ENCODE assay signal across 25 cellular contexts in the genomic region with DNA sequence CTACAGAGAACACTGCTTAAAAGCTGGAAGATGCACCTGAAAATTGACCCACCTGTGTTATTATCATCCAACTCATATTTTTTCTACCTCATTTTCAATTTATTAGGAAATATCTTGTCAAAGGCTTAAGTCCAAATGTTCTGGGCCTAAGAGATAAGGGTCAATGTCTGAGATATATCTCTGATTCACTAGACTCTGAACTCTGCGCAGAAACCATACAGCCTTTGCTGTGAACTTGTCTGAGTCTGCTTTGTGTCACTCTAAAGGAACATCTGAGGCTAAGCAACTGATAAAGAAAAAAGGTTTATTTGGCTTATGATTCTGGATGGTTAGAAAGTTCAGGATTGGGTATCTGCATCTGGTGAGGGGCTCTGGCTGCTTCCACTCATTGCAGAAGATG. TPM values are rescaled to one million over a fixed set of nuclear protein-coding genes. Genes with fewer than 3 reads are reported as not detected.
"Had no signal": no experiment of that assay in that cellular context is flagged by ENCODE, and none has a peak within 500 bp of the region (broad histone marks: within the 10 kb centered on the region; RNA-seq: fewer than 3 reads in every experiment).

No MANE protein-coding gene starts in this region.

- H3K4me1 ChIP-seq: SJSA1 had no signal

- FAIRE-seq: HTR-8/SVneo, RCC 7860 had no signal

- H3K9me3 ChIP-seq: SJSA1 had no signal

- DNase-seq: KBM-7, MV-4-11, NCI-H1048, NCI-H1105 treated with DMSO at 0.1 percent for 48 hours, NCI-H1417 treated with DMSO at 0.1 percent for 48 hours, NCI-H146, NCI-H1694 treated with DMSO at 0.1 percent for 48 hours, NCI-H1930, NCI-H2081, NCI-H2107, NCI-H226, NCI-H446, NCI-H510A, NCI-H524 treated with DMSO at 0.1 percent for 48 hours, NCI-H69, NCI-H774, Right ventricle myocardium superior, RPMI8226, SIG-M5 had no signal

- H3K4me3 ChIP-seq: SJSA1, SK-N-MC had no signal

- H3K36me3 ChIP-seq: SJSA1 had no signal

- H3K27ac ChIP-seq: HL-60, SJSA1, SK-N-MC had no signal

RNA-seq across cellular contexts. Expression of gene PON1, which starts 3.7 kb away (rescaled TPM):
- total RNA-seq: MCF 10A, Right ventricle myocardium superior, SJSA1 had no signal
